23 cellular contexts compared by ENCODE assay signal in the genomic region with DNA sequence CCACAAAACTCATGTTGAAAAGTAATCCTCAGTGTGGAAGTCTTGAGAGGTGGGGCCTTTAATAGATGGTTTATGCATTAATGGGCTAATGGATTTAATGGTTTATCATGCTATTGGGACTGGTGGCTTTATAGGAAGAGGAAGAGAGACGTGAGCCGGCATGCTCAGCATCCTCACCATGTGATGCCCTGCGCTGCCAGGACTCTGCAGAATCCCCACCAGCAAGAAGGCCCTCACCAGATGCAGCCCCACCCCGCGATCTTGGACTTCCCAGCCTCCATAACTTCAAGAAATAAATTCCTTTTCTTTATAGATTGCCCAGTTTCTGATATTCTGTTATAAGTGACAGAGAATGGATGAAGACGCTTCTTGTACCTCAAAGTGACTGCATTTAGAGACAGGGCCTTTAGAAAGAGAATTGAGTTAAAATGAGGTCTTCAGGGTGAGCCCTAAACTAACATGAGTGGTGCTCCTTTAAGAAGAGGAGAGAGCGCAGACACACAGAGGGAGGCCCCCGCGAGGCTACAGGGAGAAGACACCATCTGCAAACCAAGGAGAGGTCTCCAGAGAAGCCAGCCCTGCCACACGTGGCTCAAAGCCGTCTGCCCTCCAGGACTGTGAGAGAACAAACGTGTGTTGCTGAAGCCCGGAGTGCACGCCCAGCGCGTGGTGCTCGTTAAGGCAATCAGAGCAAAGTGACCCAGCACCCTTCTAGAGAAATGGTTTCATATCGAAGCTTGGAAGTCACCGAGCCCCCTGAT. TPM values are rescaled to one million over a fixed set of nuclear protein-coding genes. Genes with fewer than 3 reads are reported as not detected.
DNase-seq lines count a peak whose midpoint lies in the region; ATAC-seq and TF ChIP-seq lines count a peak whose summit lies in the region.
"Had no signal": no experiment of that assay in that cellular context is flagged by ENCODE, and none has a peak within 500 bp of the region (broad histone marks: within the 10 kb centered on the region; RNA-seq: fewer than 3 reads in every experiment).

No MANE protein-coding gene starts in this region.

- no peaks in the 10 kb centered on the region for H3K36me3 ChIP-seq in BE2C
- H3K36me3 ChIP-seq: heart right ventricle, Peyer's patch, SJSA1, vagina had no signal

- H3K9me3 ChIP-seq in CD4-positive, alpha-beta T cell (ENCODE audit: control insufficient read depth, low read length) = no peaks in the 10 kb centered on the region
- H3K9me3 ChIP-seq in BE2C = no peaks in the 10 kb centered on the region; the same call in 1 of the 2 replicates
- H3K9me3 ChIP-seq: heart right ventricle, Peyer's patch, SJSA1, vagina had no signal

- H3K27ac Mint-ChIP-seq in T-helper 2 cell treated with Interferon-gamma antibody and Interleukin-4, amounts not matched to agents 5 μg/mL and 100 μg/mL, for 36 hours = peak overlapping the region; percentile 92
- H3K27ac Mint-ChIP-seq in CD4-positive, alpha-beta T cell = peak overlapping the region; percentile 81
- H3K27ac Mint-ChIP-seq in activated T-cell treated with anti-CD3 and anti-CD28 coated beads, Interleukin-2, amount 50 U/mL, for 72 hours = peak overlapping the region; percentile 94
- H3K27ac Mint-ChIP-seq in memory B cell = peak overlapping the region; percentile 8
- H3K27ac Mint-ChIP-seq: activated B cell treated with CpG ODN at 0.5 μM for 24 hours had no signal

- POLR2A ChIA-PET in CD4-positive, alpha-beta T cell (lab: Charles Lee) = no interaction called here

- no peaks in the 10 kb centered on the region for H3K4me1 ChIP-seq in BE2C
- H3K4me1 ChIP-seq: heart right ventricle, Peyer's patch had no signal

- no peak for ATAC-seq in CD4-positive, alpha-beta T cell (ENCODE audit: poor library complexity)
- no peak for ATAC-seq in activated T-cell treated with anti-CD3 and anti-CD28 coated beads, Interleukin-2, amount 50 U/mL, for 72 hours (replicated peaks in 1 of 2)
- no peak for ATAC-seq in memory B cell (ENCODE audit: low read depth)
- ATAC-seq: heart right ventricle, left ventricle myocardium superior had no signal

- DNase-seq in T-helper 2 cell treated with Interferon-gamma antibody and Interleukin-4, amounts not matched to agents 5 μg/mL and 100 μg/mL, for 36 hours (ENCODE audit: low spot score) = no peak
- no peak for DNase-seq in T-helper 2 cell
- DNase-seq in CD4-positive, alpha-beta T cell = no peak
- no peak for DNase-seq in activated T-cell treated with anti-CD3 and anti-CD28 coated beads, Interleukin-2, amount 50 U/mL, for 72 hours
- DNase-seq in memory B cell (ENCODE audit: low spot score in 2 of 2) = no peak
- no peak for DNase-seq in NOMO-1 treated with dmso at 0.1 percent for 144 hours (lab: John Stamatoyannopoulos, UW; ENCODE audit: unreplicated experiment)
- DNase-seq in BE2C = no peak
- DNase-seq in hypothalamus (lab: John Stamatoyannopoulos, UW) = no peak
- DNase-seq: 8988T, activated B cell treated with CpG ODN at 0.5 μM for 24 hours, AML-193, amniotic stem cell, Calu3, H7, heart right ventricle, Karpas-422, left ventricle myocardium superior, NCI-H2029, NCI-H345 had no signal

- H3K9me3 Mint-ChIP-seq in T-helper 2 cell treated with Interferon-gamma antibody and Interleukin-4, amounts not matched to agents 5 μg/mL and 100 μg/mL, for 36 hours = peaks cover 3% of the 10 kb centered on the region
- H3K9me3 Mint-ChIP-seq in CD4-positive, alpha-beta T cell = no peaks in the 10 kb centered on the region
- no peaks in the 10 kb centered on the region for H3K9me3 Mint-ChIP-seq in activated T-cell treated with anti-CD3 and anti-CD28 coated beads, Interleukin-2, amount 50 U/mL, for 72 hours
- H3K9me3 Mint-ChIP-seq in memory B cell = no peaks in the 10 kb centered on the region
- H3K9me3 Mint-ChIP-seq: activated B cell treated with CpG ODN at 0.5 μM for 24 hours had no signal

- H3K4me3 Mint-ChIP-seq in T-helper 2 cell treated with Interferon-gamma antibody and Interleukin-4, amounts not matched to agents 5 μg/mL and 100 μg/mL, for 36 hours = peak overlapping the region; percentile 77
- H3K4me3 Mint-ChIP-seq in CD4-positive, alpha-beta T cell = peak overlapping the region; percentile 69
- peak overlapping the region; percentile 79 to 80 for H3K4me3 Mint-ChIP-seq in activated T-cell treated with anti-CD3 and anti-CD28 coated beads, Interleukin-2, amount 50 U/mL, for 72 hours
- peak overlapping the region; percentile 68 for H3K4me3 Mint-ChIP-seq in memory B cell
- H3K4me3 Mint-ChIP-seq: activated B cell treated with CpG ODN at 0.5 μM for 24 hours had no signal

- H3K27me3 Mint-ChIP-seq in T-helper 2 cell treated with Interferon-gamma antibody and Interleukin-4, amounts not matched to agents 5 μg/mL and 100 μg/mL, for 36 hours (ENCODE audit: low read depth) = no peaks in the 10 kb centered on the region
- no peaks in the 10 kb centered on the region for H3K27me3 Mint-ChIP-seq in CD4-positive, alpha-beta T cell
- H3K27me3 Mint-ChIP-seq in activated T-cell treated with anti-CD3 and anti-CD28 coated beads, Interleukin-2, amount 50 U/mL, for 72 hours (ENCODE audit: low read depth) = no peaks in the 10 kb centered on the region
- H3K27me3 Mint-ChIP-seq in memory B cell = no peaks in the 10 kb centered on the region
- H3K27me3 Mint-ChIP-seq: activated B cell treated with CpG ODN at 0.5 μM for 24 hours had no signal

- no peaks in the 10 kb centered on the region for H3K27me3 ChIP-seq in CD4-positive, alpha-beta T cell (ENCODE audit: control insufficient read depth, insufficient read depth, low read length)
- H3K27me3 ChIP-seq in BE2C = peaks cover 13% of the 10 kb centered on the region
- H3K27me3 ChIP-seq: Peyer's patch, vagina had no signal

- H3K27ac ChIP-seq in CD4-positive, alpha-beta T cell (ENCODE audit: low read depth, low read length) = no peak overlapping the region
- H3K27ac ChIP-seq: epithelial cell of prostate, heart right ventricle, SJSA1, vagina had no signal

- intact Hi-C loops in CD4-positive, alpha-beta T cell (cut with DNase I, micrococcal nuclease) = loop anchor here (5.0 kb wide), 2 partner anchors 46 to 54 kb away; no protein-coding TSS in a partner anchor

- no peaks in the 10 kb centered on the region for H3K36me3 Mint-ChIP-seq in T-helper 2 cell treated with Interferon-gamma antibody and Interleukin-4, amounts not matched to agents 5 μg/mL and 100 μg/mL, for 36 hours (ENCODE audit: low read depth)
- no peaks in the 10 kb centered on the region for H3K36me3 Mint-ChIP-seq in CD4-positive, alpha-beta T cell (ENCODE audit: low read depth)
- H3K36me3 Mint-ChIP-seq in activated T-cell treated with anti-CD3 and anti-CD28 coated beads, Interleukin-2, amount 50 U/mL, for 72 hours (ENCODE audit: insufficient read depth in 2 of 2) = peaks cover 8 to 13% of the 10 kb centered on the region in 2 donors
- no peaks in the 10 kb centered on the region for H3K36me3 Mint-ChIP-seq in memory B cell

- H3K4me1 Mint-ChIP-seq in T-helper 2 cell treated with Interferon-gamma antibody and Interleukin-4, amounts not matched to agents 5 μg/mL and 100 μg/mL, for 36 hours (ENCODE audit: low read depth) = peaks cover 53% of the 10 kb centered on the region
- peaks cover 52% of the 10 kb centered on the region for H3K4me1 Mint-ChIP-seq in CD4-positive, alpha-beta T cell (ENCODE audit: low read depth)
- peaks cover 57% of the 10 kb centered on the region for H3K4me1 Mint-ChIP-seq in activated T-cell treated with anti-CD3 and anti-CD28 coated beads, Interleukin-2, amount 50 U/mL, for 72 hours (ENCODE audit: low read depth)
- peaks cover 11% of the 10 kb centered on the region for H3K4me1 Mint-ChIP-seq in memory B cell

- CTCF ChIA-PET in CD4-positive, alpha-beta T cell (lab: Charles Lee) = no interaction called here

- no peak for TF ChIP-seq CTCF in CD4-positive, alpha-beta T cell (IDR thresholded peaks at IDR 0.05)
- TF ChIP-seq CTCF in BE2C (IDR thresholded peaks at IDR 0.05; ENCODE audit: low read depth, low read length) = no peak

- no peak overlapping the region for H3K4me3 ChIP-seq in BE2C (ENCODE audit: low read depth, low read length)
- H3K4me3 ChIP-seq: heart right ventricle, SJSA1, vagina had no signal

RNA-seq across cellular contexts. Expression of a gene that starts 56.9 kb away (rescaled TPM):
- 10 to 100 TPM; 16.9 to 20.8 TPM for total RNA-seq in CD4-positive, alpha-beta T cell
- 100 to 1,000 TPM; 554 to 602 TPM for total RNA-seq in activated T-cell treated with anti-CD3 and anti-CD28 coated beads, Interleukin-2, amount 50 U/mL, for 72 hours
- not detected for polyA plus RNA-seq in BE2C (2012; ENCODE audit: insufficient read depth, insufficient read length, low read depth)
- total RNA-seq: Calu3 had no signal

Comparison
In these comparisons a context has a peak if more than half of its experiments do, and no peak if none do; other contexts are left out.
1. H3K27ac Mint-ChIP-seq: peak in every context shown above with its lines; median percentile 94 in activated T-cell treated with anti-CD3 and anti-CD28 coated beads, Interleukin-2, amount 50 U/mL, for 72 hours; 92 in T-helper 2 cell treated with Interferon-gamma antibody and Interleukin-4, amounts not matched to agents 5 μg/mL and 100 μg/mL, for 36 hours; 81 in CD4-positive, alpha-beta T cell; 8 in memory B cell.
2. RNA of a gene that starts 56.9 kb away (total RNA-seq): 554 to 602 TPM in activated T-cell treated with anti-CD3 and anti-CD28 coated beads, Interleukin-2, amount 50 U/mL, for 72 hours; 16.9 to 20.8 TPM in CD4-positive, alpha-beta T cell; every median in the first group is over 10 times any median in the second.
3. Peak in every context shown above with its lines, with median percentiles within 50 percentile points of each other: H3K4me3 Mint-ChIP-seq.